In the genomic region with DNA sequence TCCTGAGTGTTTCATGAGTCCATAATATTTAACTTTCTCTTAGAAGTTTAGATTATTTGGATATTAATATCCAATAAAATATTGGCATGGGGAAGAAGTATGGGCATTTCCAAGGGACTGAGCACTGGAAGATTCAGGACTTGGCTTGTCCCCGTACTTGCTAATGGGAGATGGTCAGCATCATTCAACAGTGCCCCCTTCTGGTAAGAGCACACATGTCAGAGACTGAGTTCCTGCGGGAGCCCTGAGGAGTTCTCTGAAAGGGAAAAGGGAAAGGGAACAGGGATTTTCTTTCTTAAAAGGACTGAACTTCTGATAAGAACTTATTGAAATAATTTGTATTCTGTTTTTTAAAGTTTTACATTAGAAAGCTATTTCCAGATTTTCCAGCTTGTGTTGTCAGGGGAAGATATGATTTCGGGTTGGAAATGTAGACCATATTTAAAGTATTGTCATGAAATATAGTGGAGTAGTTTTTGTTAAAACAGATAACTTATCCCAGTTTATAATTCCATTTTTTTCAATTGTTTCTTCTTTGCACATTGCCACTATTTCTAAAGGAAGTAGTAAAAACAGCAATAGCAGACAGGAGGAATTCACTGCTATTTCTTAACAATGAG, we compare ENCODE assay signal across 8 cellular contexts. TPM values are rescaled to one million over a fixed set of nuclear protein-coding genes. Genes with fewer than 3 reads are reported as not detected.
A peak's percentile ranks its signal among the peaks of the same experiment; 100 is the strongest.
DNase-seq lines count a peak whose midpoint lies in the region; ATAC-seq, FAIRE-seq and TF ChIP-seq lines count a peak whose summit lies in the region.

No MANE protein-coding gene starts in this region.

- no peaks in the 10 kb centered on the region for H3K9me1 ChIP-seq in keratinocyte (ENCODE audit: control insufficient read depth, extremely low read depth, insufficient read depth, low read length)

- H3K9ac ChIP-seq in keratinocyte (ENCODE audit: control insufficient read depth, extremely low read depth, insufficient read depth, low read length), result no peak overlapping the region

- no peak overlapping the region for H3K4me2 ChIP-seq in keratinocyte (ENCODE audit: control insufficient read depth, extremely low read depth, insufficient read depth, low read depth, low read length)

- H3K4me3 ChIP-seq in cardiac fibroblast (replicated peaks in 1 of 2; ENCODE audit: low read depth in 2 of 2, low read length in 2 of 2) (no peak overlapping the region), keratinocyte (ENCODE audit: control insufficient read depth in 2 of 3, extremely low read depth in 1 of 3, insufficient read depth in 2 of 3, low read depth in 1 of 3, low read length in 3 of 3) (no peak overlapping the region)

- intact Hi-C loops in Right ventricle myocardium inferior (cut with DNase I), result loop anchor here (1.0 to 5.0 kb wide), 3 partner anchors 102 to 165 kb away; a partner anchor contains a TSS
- intact Hi-C loops in cardiac septum (cut with DNase I), result loop anchor here (5.0 kb wide), 1 partner anchor 150 kb away; no protein-coding TSS in a partner anchor

- no peak overlapping the region for H2AFZ ChIP-seq in keratinocyte (ENCODE audit: control insufficient read depth, low read length)

- H3K27ac ChIP-seq in keratinocyte (ENCODE audit: control insufficient read depth, insufficient read depth, low read length), result no peak overlapping the region

- no peaks in the 10 kb centered on the region for H3K27me3 ChIP-seq in keratinocyte (ENCODE audit: control insufficient read depth, extremely low read depth, insufficient read depth, low read length)

- no peaks in the 10 kb centered on the region for H3K79me2 ChIP-seq in keratinocyte (ENCODE audit: control insufficient read depth, insufficient read depth, low read length)

- H3K9me3 ChIP-seq in keratinocyte (ENCODE audit: control insufficient read depth, low read depth, low read length), result no peaks in the 10 kb centered on the region

- H3K36me3 ChIP-seq in keratinocyte (ENCODE audit: control insufficient read depth in 2 of 2, extremely low read depth in 1 of 2, insufficient read depth in 2 of 2, low read length in 2 of 2), result no peaks in the 10 kb centered on the region

- peak; percentile 67 for FAIRE-seq in keratinocyte (lab: Jason Lieb, UNC)

- ATAC-seq in Right ventricle myocardium inferior (peak; percentile 86), HG03196 (IDR thresholded peaks at IDR 0.05; ENCODE audit: unreplicated experiment) (no peak)

- H4K20me1 ChIP-seq in keratinocyte (ENCODE audit: control insufficient read depth, extremely low read depth, insufficient read depth, low read length), result no peaks in the 10 kb centered on the region

- TF ChIP-seq CTCF in cardiac fibroblast (IDR thresholded peaks at IDR 0.05; ENCODE audit: low read depth, low read length) (peak; percentile 90), keratinocyte (optimal IDR thresholded peaks at IDR 0.05 in 1 of 3, IDR thresholded peaks at IDR 0.05 in 1 of 3, conservative IDR thresholded peaks at IDR 0.05 in 1 of 3; ENCODE audit: extremely low read depth in 1 of 3, insufficient read depth in 2 of 3, low read length in 3 of 3) (peak; percentile 73 to 84 (median 83))

- H3K4me1 ChIP-seq in keratinocyte (ENCODE audit: control insufficient read depth, extremely low read depth, insufficient read depth, low read length), result peaks cover 5% of the 10 kb centered on the region

- DNase-seq in Right ventricle myocardium inferior (ENCODE audit: missing footprints) (no peak), cardiac septum (ENCODE audit: low spot score) (no peak), NCI-H1105 treated with DMSO at 0.1 percent for 48 hours (lab: John Stamatoyannopoulos, UW) (peak; percentile 66), SW 1271 (lab: John Stamatoyannopoulos, UW) (peak; percentile 43 to 76), cardiac fibroblast (ENCODE audit: low read depth in 2 of 2) (peak; percentile 91 to 92), keratinocyte (ENCODE audit: low read depth, low spot score) (peak; percentile 58)
- peak; percentile 8 for DNase-seq in stimulated activated CD4-positive, alpha-beta T cell treated with anti-CD3 and anti-CD28 coated beads, Interleukin-2, amount 100 ng/mL, for 4 hours (ENCODE audit: low read depth)

- dilution Hi-C loops in keratinocyte (cut with MboI; ENCODE audit: extremely low pct_ligation_motif_present, low sequenced_read_pairs), result no loop called here

RNA-seq across cellular contexts. Expression of a gene that starts 59.8 kb away (rescaled TPM):
- total RNA-seq in Right ventricle myocardium inferior (not detected), cardiac septum (not detected)
- polyA plus RNA-seq in keratinocyte, result not detected in 3 replicates
- polyA plus RNA-seq in keratinocyte (2011; ENCODE audit: low read depth), result not detected
- polyA plus RNA-seq in keratinocyte (2011; cell fraction: cytosol; rRNA removed), result not detected in 2 replicates
- not detected in 2 replicates for polyA plus RNA-seq in keratinocyte (2011; cell fraction: nucleus; rRNA removed)
- polyA plus RNA-seq in keratinocyte (2012; ENCODE audit: low replicate concordance), result not detected in 2 replicates
- not detected in 3 replicates for polyA minus RNA-seq in keratinocyte
- polyA minus RNA-seq in keratinocyte (2011; cell fraction: cytosol; rRNA and poly(A)+ RNA removed), result not detected
- polyA minus RNA-seq in keratinocyte (2011; cell fraction: nucleus; rRNA and poly(A)+ RNA removed), result not detected in 2 replicates

Comparison
In these comparisons a context has a peak if more than half of its experiments do, and no peak if none do; other contexts are left out.
1. DNase-seq: peak in NCI-H1105 treated with DMSO at 0.1 percent for 48 hours (single experiment), SW 1271 (2 of 2), cardiac fibroblast (2 of 2), keratinocyte (single experiment) and stimulated activated CD4-positive, alpha-beta T cell treated with anti-CD3 and anti-CD28 coated beads, Interleukin-2, amount 100 ng/mL, for 4 hours (single experiment); none in Right ventricle myocardium inferior (single experiment) and cardiac septum (single experiment).